Comparison of ENCODE assay signal across 15 cellular contexts in genomic region chr4:41477200-41477910, GRCh38.
"Had no signal": no experiment of that assay in that cellular context is flagged by ENCODE, and none has a peak within 500 bp of the region (broad histone marks: within the 10 kb centered on the region; RNA-seq: fewer than 3 reads in every experiment).

No MANE protein-coding gene starts in this region.

- DNase-seq: activated CD4-positive, alpha-beta memory T cell treated with anti-CD3 and anti-CD28 coated beads for 36 hours; activated CD4-positive, alpha-beta T cell treated with anti-CD3 and anti-CD28 coated beads for 36 hours; activated CD8-positive, alpha-beta memory T cell treated with anti-CD3 and anti-CD28 coated beads, Interleukin-2, amount 10 ng/mL, durations not matched to agents 7 days and 5 days; activated effector memory CD4-positive, alpha-beta T cell treated with anti-CD3 and anti-CD28 coated beads, Interleukin-2, amount 50 U/mL, for 16 hours; activated T-cell treated with anti-CD3 and anti-CD28 coated beads, Interleukin-2, amount 50 U/mL, for 48 hours; body of pancreas; effector memory CD8-positive, alpha-beta T cell; foreskin keratinocyte; glutamatergic neuron; sigmoid colon; spleen; stimulated activated naive CD8-positive, alpha-beta T cell treated with anti-CD3 and anti-CD28 coated beads, Interleukin-15, amount 100 ng/mL, for 72 hours; WERI-Rb-1 had no signal

- H3K27me3 ChIP-seq: body of pancreas, sigmoid colon, spleen had no signal

- H3K36me3 ChIP-seq: sigmoid colon, spleen, thoracic aorta, WERI-Rb-1 had no signal

- H3K9me3 ChIP-seq: body of pancreas, sigmoid colon, spleen, thoracic aorta had no signal

- H3K27ac ChIP-seq: body of pancreas, foreskin keratinocyte, sigmoid colon, thoracic aorta, WERI-Rb-1 had no signal

- ATAC-seq: activated CD4-positive, alpha-beta T cell treated with anti-CD3 and anti-CD28 coated beads for 36 hours; activated CD8-positive, alpha-beta memory T cell treated with anti-CD3 and anti-CD28 coated beads, Interleukin-2, amount 10 ng/mL, durations not matched to agents 7 days and 5 days; activated naive CD4-positive, alpha-beta T cell treated with anti-CD3 and anti-CD28 coated beads, Interleukin-2, amount 50 U/mL, for 72 hours; body of pancreas; effector memory CD8-positive, alpha-beta T cell; foreskin keratinocyte; stimulated activated naive CD8-positive, alpha-beta T cell treated with anti-CD3 and anti-CD28 coated beads, Interleukin-15, amount 100 ng/mL, for 72 hours had no signal

- H3K4me3 ChIP-seq: body of pancreas, sigmoid colon, spleen, thoracic aorta had no signal

- H3K4me1 ChIP-seq: body of pancreas, foreskin keratinocyte, sigmoid colon, spleen had no signal
